21 cellular contexts compared by ENCODE assay signal in the genomic region with DNA sequence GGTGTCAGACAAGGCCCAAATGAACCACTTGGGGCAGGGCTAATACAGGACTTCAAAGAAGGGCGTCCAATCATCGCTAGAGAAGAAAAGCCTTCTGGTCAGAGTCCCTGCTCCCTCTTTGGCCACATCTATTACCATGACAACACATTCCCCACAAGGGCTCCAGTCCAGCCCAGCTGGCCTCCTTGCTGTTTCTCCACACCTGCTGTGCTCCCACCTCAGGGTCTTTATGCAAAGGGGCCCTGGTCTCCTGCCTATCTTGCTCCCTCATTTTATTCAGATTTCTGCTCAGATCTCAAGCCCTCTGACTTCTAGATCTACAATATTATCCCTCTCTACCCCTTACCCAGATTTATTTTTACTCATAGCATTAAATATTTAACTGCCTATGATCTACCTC. TPM values are rescaled to one million over a fixed set of nuclear protein-coding genes. Genes with fewer than 3 reads are reported as not detected.
"Had no signal": no experiment of that assay in that cellular context is flagged by ENCODE, and none has a peak within 500 bp of the region (broad histone marks: within the 10 kb centered on the region; RNA-seq: fewer than 3 reads in every experiment).

No MANE protein-coding gene starts in this region.

- H3K4me1 ChIP-seq: esophagus squamous epithelium, gastroesophageal sphincter, left ventricle myocardium inferior, pancreas, stomach had no signal

- H3K27ac ChIP-seq: esophagus squamous epithelium, gastroesophageal sphincter, left ventricle myocardium inferior, pancreas, stomach had no signal

- ATAC-seq: effector memory CD8-positive, alpha-beta T cell; gastroesophageal sphincter; pancreas had no signal

- H3K27ac Mint-ChIP-seq: dendritic cell treated with granulocyte-macrophage colony-stimulating factor and Interleukin-4, amounts not matched to agents 40 ng/mL and 50 ng/mL, for 4 days; effector memory CD8-positive, alpha-beta T cell; natural killer cell treated with Interleukin-12 subunit alpha and Interleukin-12 subunit beta and Interleukin-15 and Interleukin-18, amount 100 ng/mL, for 72 hours; progenitor cell of endocrine pancreas had no signal

- H3K36me3 Mint-ChIP-seq: natural killer cell treated with Interleukin-12 subunit alpha and Interleukin-12 subunit beta and Interleukin-15 and Interleukin-18, amount 100 ng/mL, for 72 hours had no signal

- H3K4me3 ChIP-seq: esophagus squamous epithelium, gastroesophageal sphincter, left ventricle myocardium inferior, lung, pancreas, stomach had no signal

- H3K27me3 Mint-ChIP-seq: dendritic cell treated with granulocyte-macrophage colony-stimulating factor and Interleukin-4, amounts not matched to agents 40 ng/mL and 50 ng/mL, for 4 days; effector memory CD8-positive, alpha-beta T cell had no signal

- H3K36me3 ChIP-seq: esophagus squamous epithelium, gastroesophageal sphincter, left ventricle myocardium inferior, pancreas, stomach had no signal

- H3K9me3 ChIP-seq: esophagus squamous epithelium, gastroesophageal sphincter, left ventricle myocardium inferior, pancreas, stomach had no signal

- DNase-seq: effector memory CD8-positive, alpha-beta T cell; esophagus squamous epithelium; foreskin fibroblast; kidney; left cardiac atrium; left ventricle myocardium inferior; mesenchymal stem cell; midbrain; occipital lobe; pancreas; small intestine; stimulated activated CD4-positive, alpha-beta T cell treated with anti-CD3 and anti-CD28 coated beads, Interleukin-12 subunit alpha, Interleukin-12 subunit beta, amount 100 ng/mL, for 4 hours; stimulated activated naive CD4-positive, alpha-beta T cell; stomach; substantia nigra; trophoblast cell had no signal

- H3K9me3 Mint-ChIP-seq: dendritic cell treated with granulocyte-macrophage colony-stimulating factor and Interleukin-4, amounts not matched to agents 40 ng/mL and 50 ng/mL, for 4 days had no signal

- H3K4me3 Mint-ChIP-seq: dendritic cell treated with granulocyte-macrophage colony-stimulating factor and Interleukin-4, amounts not matched to agents 40 ng/mL and 50 ng/mL, for 4 days; effector memory CD8-positive, alpha-beta T cell; natural killer cell treated with Interleukin-12 subunit alpha and Interleukin-12 subunit beta and Interleukin-15 and Interleukin-18, amount 100 ng/mL, for 72 hours had no signal

- H3K27me3 ChIP-seq: esophagus squamous epithelium, pancreas had no signal

RNA-seq across cellular contexts. Expression of a gene that starts 58.0 kb away (rescaled TPM):
- total RNA-seq: natural killer cell treated with Interleukin-12 subunit alpha and Interleukin-12 subunit beta and Interleukin-15 and Interleukin-18, amount 100 ng/mL, for 72 hours had no signal
